1 cellular context compared by ENCODE assay signal in the genomic region with DNA sequence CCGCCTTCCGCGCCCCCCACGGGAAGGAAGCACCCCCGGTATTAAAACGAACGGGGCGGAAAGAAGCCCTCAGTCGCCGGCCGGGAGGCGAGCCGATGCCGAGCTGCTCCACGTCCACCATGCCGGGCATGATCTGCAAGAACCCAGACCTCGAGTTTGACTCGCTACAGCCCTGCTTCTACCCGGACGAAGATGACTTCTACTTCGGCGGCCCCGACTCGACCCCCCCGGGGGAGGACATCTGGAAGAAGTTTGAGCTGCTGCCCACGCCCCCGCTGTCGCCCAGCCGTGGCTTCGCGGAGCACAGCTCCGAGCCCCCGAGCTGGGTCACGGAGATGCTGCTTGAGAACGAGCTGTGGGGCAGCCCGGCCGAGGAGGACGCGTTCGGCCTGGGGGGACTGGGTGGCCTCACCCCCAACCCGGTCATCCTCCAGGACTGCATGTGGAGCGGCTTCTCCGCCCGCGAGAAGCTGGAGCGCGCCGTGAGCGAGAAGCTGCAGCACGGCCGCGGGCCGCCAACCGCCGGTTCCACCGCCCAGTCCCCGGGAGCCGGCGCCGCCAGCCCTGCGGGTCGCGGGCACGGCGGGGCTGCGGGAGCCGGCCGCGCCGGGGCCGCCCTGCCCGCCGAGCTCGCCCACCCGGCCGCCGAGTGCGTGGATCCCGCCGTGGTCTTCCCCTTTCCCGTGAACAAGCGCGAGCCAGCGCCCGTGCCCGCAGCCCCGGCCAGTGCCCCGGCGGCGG.
TF ChIP-seq lines count a peak whose summit lies in the region.

No MANE protein-coding gene starts in this region.

TF ChIP-seq in GM23338, 12 proteins besides CTCF, POLR2A, EP300 and RAD21 (continued from another document):
- TF ChIP-seq ZNF331 (CRISPR knock-in tag; IDR thresholded peaks at IDR 0.05; ENCODE audit: low read depth) (no peak), ZNF114 (CRISPR knock-in tag; IDR thresholded peaks at IDR 0.05) (no peak), POLR2AphosphoS5 (IDR thresholded peaks at IDR 0.05; ENCODE audit: low read depth) (no peak; the same call in none of the 2 replicates), JUNB (IDR thresholded peaks at IDR 0.05; ENCODE audit: unreplicated experiment) (no peak), NANOG (IDR thresholded peaks at IDR 0.05; ENCODE audit: borderline replicate concordance) (no peak), ETS1 (IDR thresholded peaks at IDR 0.05) (no peak), EZH2 (IDR thresholded peaks at IDR 0.05; ENCODE audit: low read depth, unreplicated experiment) (no peak)
- TF ChIP-seq, protein P1, sequence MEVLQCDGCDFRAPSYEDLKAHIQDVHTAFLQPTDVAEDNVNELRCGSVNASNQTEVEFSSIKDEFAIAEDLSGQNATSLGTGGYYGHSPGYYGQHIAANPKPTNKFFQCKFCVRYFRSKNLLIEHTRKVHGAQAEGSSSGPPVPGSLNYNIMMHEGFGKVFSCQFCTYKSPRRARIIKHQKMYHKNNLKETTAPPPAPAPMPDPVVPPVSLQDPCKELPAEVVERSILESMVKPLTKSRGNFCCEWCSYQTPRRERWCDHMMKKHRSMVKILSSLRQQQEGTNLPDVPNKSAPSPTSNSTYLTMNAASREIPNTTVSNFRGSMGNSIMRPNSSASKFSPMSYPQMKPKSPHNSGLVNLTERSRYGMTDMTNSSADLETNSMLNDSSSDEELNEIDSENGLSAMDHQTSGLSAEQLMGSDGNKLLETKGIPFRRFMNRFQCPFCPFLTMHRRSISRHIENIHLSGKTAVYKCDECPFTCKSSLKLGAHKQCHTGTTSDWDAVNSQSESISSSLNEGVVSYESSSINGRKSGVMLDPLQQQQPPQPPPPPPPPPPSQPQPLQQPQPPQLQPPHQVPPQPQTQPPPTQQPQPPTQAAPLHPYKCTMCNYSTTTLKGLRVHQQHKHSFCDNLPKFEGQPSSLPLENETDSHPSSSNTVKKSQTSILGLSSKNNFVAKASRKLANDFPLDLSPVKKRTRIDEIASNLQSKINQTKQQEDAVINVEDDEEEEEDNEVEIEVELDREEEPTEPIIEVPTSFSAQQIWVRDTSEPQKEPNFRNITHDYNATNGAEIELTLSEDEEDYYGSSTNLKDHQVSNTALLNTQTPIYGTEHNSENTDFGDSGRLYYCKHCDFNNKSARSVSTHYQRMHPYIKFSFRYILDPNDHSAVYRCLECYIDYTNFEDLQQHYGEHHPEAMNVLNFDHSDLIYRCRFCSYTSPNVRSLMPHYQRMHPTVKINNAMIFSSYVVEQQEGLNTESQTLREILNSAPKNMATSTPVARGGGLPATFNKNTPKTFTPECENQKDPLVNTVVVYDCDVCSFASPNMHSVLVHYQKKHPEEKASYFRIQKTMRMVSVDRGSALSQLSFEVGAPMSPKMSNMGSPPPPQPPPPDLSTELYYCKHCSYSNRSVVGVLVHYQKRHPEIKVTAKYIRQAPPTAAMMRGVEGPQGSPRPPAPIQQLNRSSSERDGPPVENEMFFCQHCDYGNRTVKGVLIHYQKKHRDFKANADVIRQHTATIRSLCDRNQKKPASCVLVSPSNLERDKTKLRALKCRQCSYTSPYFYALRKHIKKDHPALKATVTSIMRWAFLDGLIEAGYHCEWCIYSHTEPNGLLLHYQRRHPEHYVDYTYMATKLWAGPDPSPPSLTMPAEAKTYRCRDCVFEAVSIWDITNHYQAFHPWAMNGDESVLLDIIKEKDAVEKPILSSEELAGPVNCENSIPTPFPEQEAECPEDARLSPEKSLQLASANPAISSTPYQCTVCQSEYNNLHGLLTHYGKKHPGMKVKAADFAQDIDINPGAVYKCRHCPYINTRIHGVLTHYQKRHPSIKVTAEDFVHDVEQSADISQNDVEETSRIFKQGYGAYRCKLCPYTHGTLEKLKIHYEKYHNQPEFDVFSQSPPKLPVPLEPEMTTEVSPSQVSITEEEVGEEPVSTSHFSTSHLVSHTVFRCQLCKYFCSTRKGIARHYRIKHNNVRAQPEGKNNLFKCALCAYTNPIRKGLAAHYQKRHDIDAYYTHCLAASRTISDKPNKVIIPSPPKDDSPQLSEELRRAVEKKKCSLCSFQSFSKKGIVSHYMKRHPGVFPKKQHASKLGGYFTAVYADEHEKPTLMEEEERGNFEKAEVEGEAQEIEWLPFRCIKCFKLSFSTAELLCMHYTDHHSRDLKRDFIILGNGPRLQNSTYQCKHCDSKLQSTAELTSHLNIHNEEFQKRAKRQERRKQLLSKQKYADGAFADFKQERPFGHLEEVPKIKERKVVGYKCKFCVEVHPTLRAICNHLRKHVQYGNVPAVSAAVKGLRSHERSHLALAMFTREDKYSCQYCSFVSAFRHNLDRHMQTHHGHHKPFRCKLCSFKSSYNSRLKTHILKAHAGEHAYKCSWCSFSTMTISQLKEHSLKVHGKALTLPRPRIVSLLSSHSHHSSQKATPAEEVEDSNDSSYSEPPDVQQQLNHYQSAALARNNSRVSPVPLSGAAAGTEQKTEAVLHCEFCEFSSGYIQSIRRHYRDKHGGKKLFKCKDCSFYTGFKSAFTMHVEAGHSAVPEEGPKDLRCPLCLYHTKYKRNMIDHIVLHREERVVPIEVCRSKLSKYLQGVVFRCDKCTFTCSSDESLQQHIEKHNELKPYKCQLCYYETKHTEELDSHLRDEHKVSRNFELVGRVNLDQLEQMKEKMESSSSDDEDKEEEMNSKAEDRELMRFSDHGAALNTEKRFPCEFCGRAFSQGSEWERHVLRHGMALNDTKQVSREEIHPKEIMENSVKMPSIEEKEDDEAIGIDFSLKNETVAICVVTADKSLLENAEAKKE (CRISPR knock-in tag; IDR thresholded peaks at IDR 0.05): no peak
